In the genomic region with DNA sequence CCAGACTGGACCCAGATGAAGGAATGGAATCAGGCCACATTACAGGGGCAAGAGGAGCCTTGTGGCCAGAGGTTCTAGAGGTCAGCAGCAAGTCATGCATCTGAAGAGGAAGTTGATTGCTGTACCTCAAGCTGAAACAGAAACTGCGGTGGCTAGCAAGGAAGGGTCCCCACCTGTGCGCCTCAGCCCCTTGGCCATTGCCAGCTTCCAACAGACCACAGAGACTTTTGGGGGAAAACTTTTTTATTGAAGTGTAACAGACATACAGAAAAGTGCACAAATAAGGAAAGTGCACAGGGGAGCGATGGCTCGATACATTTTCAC, we compare ENCODE assay signal across 9 cellular contexts. TPM values are rescaled to one million over a fixed set of nuclear protein-coding genes. Genes with fewer than 3 reads are reported as not detected.
DNase-seq lines count a peak whose midpoint lies in the region; ATAC-seq, FAIRE-seq and TF ChIP-seq lines count a peak whose summit lies in the region.
"Had no signal": no experiment of that assay in that cellular context is flagged by ENCODE, and none has a peak within 500 bp of the region (broad histone marks: within the 10 kb centered on the region; RNA-seq: fewer than 3 reads in every experiment).

No MANE protein-coding gene starts in this region.

- peaks cover 40% of the 10 kb centered on the region for H3K4me1 Mint-ChIP-seq in memory B cell

- WGBS in mammary epithelial cell (ENCODE audit: low coverage, missing lambda C conversion rate): 95% methylated on average over 3 of the region's 4 CpGs

- no peak overlapping the region for H3K9ac ChIP-seq in mammary epithelial cell (ENCODE audit: insufficient read depth, low read length)

- CTCF ChIA-PET in mammary epithelial cell (lab: Charles Lee; ENCODE audit: low non-redundant PET): no interaction called here

- no peaks in the 10 kb centered on the region for H3K9me3 Mint-ChIP-seq in memory B cell

- no peaks in the 10 kb centered on the region for H3K27me3 ChIP-seq in mammary epithelial cell (ENCODE audit: insufficient read depth, low read length)

- intact Hi-C loops in mammary epithelial cell (cut with micrococcal nuclease): loop anchor here (1.0 kb wide), 1 partner anchor 175 kb away; no protein-coding TSS in a partner anchor

- no peak overlapping the region for H2AFZ ChIP-seq in mammary epithelial cell (ENCODE audit: low read depth, low read length)

- no peak overlapping the region for H3K4me3 ChIP-seq in mammary epithelial cell (replicated peaks in 1 of 3; ENCODE audit: insufficient read depth in 1 of 3, low read depth in 2 of 3, low read length in 3 of 3)

- H4K20me1 ChIP-seq in mammary epithelial cell (ENCODE audit: insufficient read depth, low read length): no peaks in the 10 kb centered on the region

- FAIRE-seq in GM18507 (lab: Jason Lieb, UNC): peak; percentile 96

- DNase-seq in GM18507 (ENCODE audit: extremely low spot score, insufficient read length, low read depth) (peak; percentile 56), memory B cell (ENCODE audit: low spot score in 2 of 2) (peak; percentile 24 to 26), mucosa of gallbladder (ENCODE audit: low spot score) (no peak), NCI-H510A (lab: John Stamatoyannopoulos, UW) (no peak), mammary epithelial cell (no peak)
- no peak for DNase-seq in stimulated activated CD4-positive, alpha-beta T cell treated with anti-CD3 and anti-CD28 coated beads, Interleukin-4, amount 100 ng/mL, for 1 hour
- DNase-seq: NCI-H1930 had no signal

- no peaks in the 10 kb centered on the region for H3K9me3 ChIP-seq in mammary epithelial cell (replicated peaks; ENCODE audit: insufficient read depth, low read length)

- no peaks in the 10 kb centered on the region for H3K27me3 Mint-ChIP-seq in memory B cell

- no peaks in the 10 kb centered on the region for H3K36me3 ChIP-seq in mammary epithelial cell (ENCODE audit: insufficient read depth, low read length)

- no peak overlapping the region for H3K27ac ChIP-seq in mammary epithelial cell (ENCODE audit: insufficient read depth, low read depth, low read length)

- no peaks in the 10 kb centered on the region for H3K36me3 Mint-ChIP-seq in memory B cell

- H3K4me3 Mint-ChIP-seq in memory B cell: peak overlapping the region; percentile 87

- ATAC-seq in GM21717 (IDR thresholded peaks at IDR 0.05; ENCODE audit: unreplicated experiment): peak; percentile 91
- peak; percentile 74 for ATAC-seq in HG03565 (IDR thresholded peaks at IDR 0.05; ENCODE audit: unreplicated experiment)
- ATAC-seq in memory B cell (ENCODE audit: low read depth): peak; percentile 74

- H3K27ac Mint-ChIP-seq in memory B cell: peak overlapping the region; percentile 91

- no peaks in the 10 kb centered on the region for H3K4me1 ChIP-seq in mammary epithelial cell (ENCODE audit: insufficient read depth, low read length)

- dilution Hi-C loops in mammary epithelial cell (cut with HindIII; ENCODE audit: low sequenced_read_pairs): no loop called here

- in situ Hi-C loops in mammary epithelial cell (cut with MboI; ENCODE audit: low sequenced_read_pairs in 2 of 2): no loop called here

- no TSS peak for BruUV-seq in mammary epithelial cell (replicated peaks; lab: Mats Ljungman, UMichigan)

- no peak for TF ChIP-seq CTCF in mammary epithelial cell (conservative IDR thresholded peaks at IDR 0.05 in 1 of 2, IDR thresholded peaks at IDR 0.05 in 1 of 2; ENCODE audit: extremely low read depth in 1 of 2, insufficient read depth in 1 of 2, low read depth in 1 of 2, low read length in 2 of 2)

- H3K79me2 ChIP-seq in mammary epithelial cell (ENCODE audit: insufficient read depth, low read length): no peaks in the 10 kb centered on the region

- H3K4me2 ChIP-seq in mammary epithelial cell (ENCODE audit: insufficient read depth, low read depth, low read length): no peak overlapping the region

RNA-seq across cellular contexts. Expression of a gene that starts 26.8 kb away (rescaled TPM):
- 9.7 TPM for total RNA-seq in mucosa of gallbladder
- total RNA-seq in mammary epithelial cell: 1 to 10 TPM; 6.8 to 7.7 TPM
- 1.6 TPM for polyA plus RNA-seq in mammary epithelial cell
- 2.8 TPM for polyA minus RNA-seq in mammary epithelial cell

Comparison
In these comparisons a context has a peak if more than half of its experiments do, and no peak if none do; other contexts are left out.
1. DNase-seq: peak in GM18507 (single experiment) and memory B cell (2 of 2); none in mucosa of gallbladder (single experiment), NCI-H510A (single experiment), stimulated activated CD4-positive, alpha-beta T cell treated with anti-CD3 and anti-CD28 coated beads, Interleukin-4, amount 100 ng/mL, for 1 hour (single experiment) and mammary epithelial cell (single experiment).
2. Peak in every context shown above with its lines, with median percentiles within 50 percentile points of each other: ATAC-seq.